Comparison of ENCODE assay signal across 1 cellular context in genomic region chr11:71527576-71528210, GRCh38.
TF ChIP-seq lines count a peak whose summit lies in the region.

No MANE protein-coding gene starts in this region.

TF ChIP-seq in HepG2, 621 proteins besides CTCF, POLR2A, EP300 and RAD21:
- TF ChIP-seq MED1 (CRISPR knock-in tag; IDR thresholded peaks at IDR 0.05) (0 out of 2 replicates have a peak, but pooled peaks have one; percentile 30), ZNF891 (CRISPR knock-in tag; IDR thresholded peaks at IDR 0.05) (no peak), ZNF292 (CRISPR knock-in tag; IDR thresholded peaks at IDR 0.05; ENCODE audit: borderline replicate concordance, low read depth) (peak; percentile 64; the same call in 1 of the 2 replicates), ZNF501 (CRISPR knock-in tag; IDR thresholded peaks at IDR 0.05) (peak; percentile 42; the same call in 1 of the 2 replicates), SKIL (CRISPR knock-in tag; IDR thresholded peaks at IDR 0.05; ENCODE audit: borderline replicate concordance) (0 out of 2 replicates have a peak, but pooled peaks have one; percentile 21), SYNCRIP (IDR thresholded peaks at IDR 0.05; ENCODE audit: insufficient read depth, low read depth, low read length) (no peak), RORA (CRISPR knock-in tag; IDR thresholded peaks at IDR 0.05) (no peak), EHMT2 (IDR thresholded peaks at IDR 0.05; ENCODE audit: borderline replicate concordance, low read depth, low read length) (no peak), HDAC2 (CRISPR knock-in tag; IDR thresholded peaks at IDR 0.05) (0 out of 2 replicates have a peak, but pooled peaks have one; percentile 10), NFYC (CRISPR knock-in tag; IDR thresholded peaks at IDR 0.05) (no peak), EEA1 (CRISPR knock-in tag; IDR thresholded peaks at IDR 0.05; ENCODE audit: borderline replicate concordance) (no peak), ZNF687 (CRISPR knock-in tag; IDR thresholded peaks at IDR 0.05) (peak; percentile 79), HIC2 (CRISPR knock-in tag; IDR thresholded peaks at IDR 0.05; ENCODE audit: low read depth) (0 out of 2 replicates have a peak, but pooled peaks have one; percentile 55), ZBTB38 (CRISPR knock-in tag; IDR thresholded peaks at IDR 0.05) (peak; percentile 31; the same call in 1 of the 2 replicates), ZNF318 (CRISPR knock-in tag; IDR thresholded peaks at IDR 0.05) (no peak), HOXA3 (CRISPR knock-in tag; IDR thresholded peaks at IDR 0.05) (peak; percentile 18; the same call in 1 of the 2 replicates), ZNF709 (CRISPR knock-in tag; IDR thresholded peaks at IDR 0.05) (no peak), HNRNPL (IDR thresholded peaks at IDR 0.05; ENCODE audit: low read depth, low read length) (0 out of 2 replicates have a peak, but pooled peaks have one; percentile 50), CHD4 (IDR thresholded peaks at IDR 0.05; ENCODE audit: borderline replicate concordance, low read length) (no peak), MEF2D (CRISPR knock-in tag; IDR thresholded peaks at IDR 0.05) (0 out of 2 replicates have a peak, but pooled peaks have one; percentile 19), PPARG (CRISPR knock-in tag; conservative IDR thresholded peaks at IDR 0.05) (peak; percentile 61; the same call in 1 of the 2 replicates), MYNN (CRISPR knock-in tag; IDR thresholded peaks at IDR 0.05; ENCODE audit: low read depth) (no peak), AKAP8 (CRISPR knock-in tag; IDR thresholded peaks at IDR 0.05) (no peak), YEATS2 (CRISPR knock-in tag; IDR thresholded peaks at IDR 0.05; ENCODE audit: borderline replicate concordance) (no peak), RXRA (CRISPR knock-in tag; IDR thresholded peaks at IDR 0.05) (no peak), HOMEZ (CRISPR knock-in tag; IDR thresholded peaks at IDR 0.05; ENCODE audit: low read depth) (peak; percentile 36; the same call in 1 of the 2 replicates), RBM39 (IDR thresholded peaks at IDR 0.05; ENCODE audit: low read depth, low read length, poor library complexity, severe bottlenecking) (no peak), NRL (CRISPR knock-in tag; IDR thresholded peaks at IDR 0.05; ENCODE audit: borderline replicate concordance) (peak; percentile 53; the same call in 1 of the 2 replicates)
TF ChIP-seq in HepG2: peak in this region for 14.
